Comparison of ENCODE assay signal across 10 cellular contexts in genomic region chr9:112048924-112049785, GRCh38.
DNase-seq lines count a peak whose midpoint lies in the region; ATAC-seq and TF ChIP-seq lines count a peak whose summit lies in the region.
"Had no signal": no experiment of that assay in that cellular context is flagged by ENCODE, and none has a peak within 500 bp of the region (broad histone marks: within the 10 kb centered on the region; RNA-seq: fewer than 3 reads in every experiment).

No MANE protein-coding gene starts in this region.

- ATAC-seq in GM18861 (IDR thresholded peaks at IDR 0.05; ENCODE audit: unreplicated experiment) (no peak), HG02763 (IDR thresholded peaks at IDR 0.05; ENCODE audit: unreplicated experiment) (no peak)

- H3K4me3 Mint-ChIP-seq in nephron, result no peak overlapping the region
- H3K4me3 Mint-ChIP-seq: naive B cell had no signal

- 30% methylated on average over 11 of the region's 11 CpGs for WGBS in esophagus muscularis mucosa

- peak overlapping the region; percentile 56 to 75 (median 66) for H3K27ac ChIP-seq in esophagus muscularis mucosa (replicated peaks in 1 of 4)
- H3K27ac ChIP-seq: BLaER1 treated with 17β-estradiol and CSF1 and Interleukin-3, amounts not matched to agents 10 nM and 100 nM had no signal

- TF ChIP-seq EP300 in esophagus muscularis mucosa (IDR thresholded peaks at IDR 0.05), result no peak

- H3K4me3 ChIP-seq in esophagus muscularis mucosa, result no peak overlapping the region
- H3K4me3 ChIP-seq: BLaER1 treated with 17β-estradiol and CSF1 and Interleukin-3, amounts not matched to agents 10 nM and 100 nM had no signal

- H3K27me3 ChIP-seq in esophagus muscularis mucosa, result no peaks in the 10 kb centered on the region
- H3K27me3 ChIP-seq: BLaER1 treated with 17β-estradiol and CSF1 and Interleukin-3, amounts not matched to agents 10 nM and 100 nM had no signal

- intact Hi-C loops in esophagus muscularis mucosa (cut with DNase I), result no loop called here

- no peak for TF ChIP-seq POLR2A in esophagus muscularis mucosa (IDR thresholded peaks at IDR 0.05; ENCODE audit: low read depth)

- H3K36me3 ChIP-seq in esophagus muscularis mucosa, result no peaks in the 10 kb centered on the region

- H3K9me3 Mint-ChIP-seq in nephron, result peaks cover 6% of the 10 kb centered on the region

- no peaks in the 10 kb centered on the region for H3K27me3 Mint-ChIP-seq in nephron (ENCODE audit: low read depth)
- H3K27me3 Mint-ChIP-seq: naive B cell had no signal

- TF ChIP-seq CTCF in esophagus muscularis mucosa (IDR thresholded peaks at IDR 0.05) (no peak), nephron (IDR thresholded peaks at IDR 0.05; ENCODE audit: unreplicated experiment in 3 of 3) (no peak)

- H3K27ac Mint-ChIP-seq in nephron, result peak overlapping the region; percentile 70 to 91 (median 84)

- peak; percentile 63 for DNase-seq in AG08395 (ENCODE audit: low spot score)
- peak; percentile 61 for DNase-seq in NCI-H2029 treated with DMSO at 0.1 percent for 48 hours (lab: John Stamatoyannopoulos, UW)
- no peak for DNase-seq in esophagus muscularis mucosa (ENCODE audit: extremely low spot score)
- DNase-seq in anterior cingulate cortex (lab: John Stamatoyannopoulos, UW), result no peak
- no peak for DNase-seq in NCI-H510A (lab: John Stamatoyannopoulos, UW)
- DNase-seq: naive B cell had no signal

- peaks cover 39% of the 10 kb centered on the region for H3K4me1 Mint-ChIP-seq in nephron

- peaks cover 23 to 35% (median 34%) of the 10 kb centered on the region in 4 donors for H3K4me1 ChIP-seq in esophagus muscularis mucosa

- H3K36me3 Mint-ChIP-seq in nephron (ENCODE audit: low read depth), result peaks cover 32% of the 10 kb centered on the region

- H3K9me3 ChIP-seq in esophagus muscularis mucosa, result no peaks in the 10 kb centered on the region

Comparison
In these comparisons a context has a peak if more than half of its experiments do, and no peak if none do; other contexts are left out.
1. DNase-seq: peak in AG08395 (single experiment) and NCI-H2029 treated with DMSO at 0.1 percent for 48 hours (single experiment); none in esophagus muscularis mucosa (single experiment), anterior cingulate cortex (0 of 58) and NCI-H510A (single experiment).